18 cellular contexts compared by ENCODE assay signal in the genomic region with DNA sequence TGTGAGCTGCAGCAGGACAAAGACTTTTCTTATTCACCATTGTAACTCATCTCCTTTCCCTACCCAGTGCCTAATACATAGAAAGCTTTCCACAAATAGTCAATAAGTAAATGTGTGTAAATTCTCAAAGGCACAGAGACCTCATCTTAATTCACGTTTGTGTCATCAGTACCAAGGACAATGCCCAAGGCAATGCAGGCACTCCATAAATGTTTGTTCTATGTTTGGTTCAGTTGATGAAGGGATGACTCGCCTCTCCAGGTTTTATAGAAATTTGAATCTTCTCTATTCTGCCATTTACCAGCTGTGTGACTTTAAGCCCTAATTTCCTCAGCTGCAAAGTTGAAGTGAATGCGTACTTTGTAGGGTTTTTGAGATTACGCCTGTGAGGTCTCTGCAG. TPM values are rescaled to one million over a fixed set of nuclear protein-coding genes. Genes with fewer than 3 reads are reported as not detected.
DNase-seq lines count a peak whose midpoint lies in the region; ATAC-seq and TF ChIP-seq lines count a peak whose summit lies in the region.
"Had no signal": no experiment of that assay in that cellular context is flagged by ENCODE, and none has a peak within 500 bp of the region (broad histone marks: within the 10 kb centered on the region; RNA-seq: fewer than 3 reads in every experiment).

No MANE protein-coding gene starts in this region.

- DNase-seq in Calu3 = no peak
- peak; percentile 45 for DNase-seq in PC-3
- DNase-seq in activated CD4-positive, alpha-beta memory T cell treated with anti-CD3 and anti-CD28 coated beads, Interleukin-2, amount 10 ng/mL, durations not matched to agents 7 days and 5 days = no peak
- DNase-seq in NCI-H1436 (lab: John Stamatoyannopoulos, UW) = no peak
- no peak for DNase-seq in mucosa of gallbladder (ENCODE audit: low spot score)
- DNase-seq: C1 segment of cervical spinal cord; CD8-positive, alpha-beta memory T cell; DMS79; NCI-H1417; NCI-H187; NCI-H2107; NCI-H446 treated with DMSO at 0.1 percent for 48 hours; NCI-H526 treated with DMSO at 0.1 percent for 48 hours; SHP77 had no signal

- peak overlapping the region in 1 of 11 experiments; percentile 5; a peak in 1 of 22 replicates for H3K9ac ChIP-seq in BLaER1 treated with 17β-estradiol and CSF1 and Interleukin-3, amounts not matched to agents 10 nM and 100 nM
- H3K9ac ChIP-seq in PC-3 (ENCODE audit: low read length) = no peak overlapping the region
- H3K9ac ChIP-seq in parathyroid adenoma = no peak overlapping the region
- H3K9ac ChIP-seq: KMS-11 had no signal

- no TSS peak for BruUV-seq in Calu3 (replicated peaks; lab: Mats Ljungman, UMichigan)
- BruUV-seq in PC-3 (replicated peaks; lab: Mats Ljungman, UMichigan) = no TSS peak

- TF ChIP-seq CTCF in Calu3 (IDR thresholded peaks at IDR 0.05; ENCODE audit: unreplicated experiment) = no peak
- TF ChIP-seq CTCF in PC-3 (conservative IDR thresholded peaks at IDR 0.05; ENCODE audit: low read depth, low read length) = no peak
- TF ChIP-seq CTCF in parathyroid adenoma (IDR thresholded peaks at IDR 0.05) = no peak

- H3K4me1 ChIP-seq in BLaER1 treated with 17β-estradiol and CSF1 and Interleukin-3, amounts not matched to agents 10 nM and 100 nM = peaks cover 0 to 38% (median 17%) of the 10 kb centered on the region in 10 experiments; a peak in 15 of 20 replicates
- H3K4me1 ChIP-seq in PC-3 (ENCODE audit: insufficient read depth, low read length) = no peaks in the 10 kb centered on the region; the same call in 1 of the 2 replicates
- H3K4me1 ChIP-seq in parathyroid adenoma = peaks cover 7% of the 10 kb centered on the region

- H3K27ac Mint-ChIP-seq in Calu3 (ENCODE audit: unreplicated experiment) = peak overlapping the region; percentile 98
- H3K27ac Mint-ChIP-seq in activated CD4-positive, alpha-beta memory T cell treated with anti-CD3 and anti-CD28 coated beads, Interleukin-2, amount 10 ng/mL, durations not matched to agents 7 days and 5 days = no peak overlapping the region
- H3K27ac Mint-ChIP-seq: CD8-positive, alpha-beta memory T cell had no signal

- peaks cover 59% of the 10 kb centered on the region for H3K36me3 Mint-ChIP-seq in Calu3 (ENCODE audit: insufficient read depth, unreplicated experiment)
- no peaks in the 10 kb centered on the region for H3K36me3 Mint-ChIP-seq in activated CD4-positive, alpha-beta memory T cell treated with anti-CD3 and anti-CD28 coated beads, Interleukin-2, amount 10 ng/mL, durations not matched to agents 7 days and 5 days (ENCODE audit: low read depth)

- intact Hi-C loops in Calu3 (cut with micrococcal nuclease; ENCODE audit: unreplicated experiment) = no loop called here
- intact Hi-C loops in PC-3 (cut with micrococcal nuclease) = no loop called here

- CTCF ChIA-PET in Calu3 (lab: Charles Lee) = interaction anchor here (1.6 kb wide), 1 partner anchor 38 kb away, joined by 5 read pairs; no protein-coding TSS in a partner anchor
- CTCF ChIA-PET in PC-3 (lab: Charles Lee) = no interaction called here
- CTCF ChIA-PET in activated CD4-positive, alpha-beta memory T cell treated with anti-CD3 and anti-CD28 coated beads, Interleukin-2, amount 10 ng/mL, durations not matched to agents 7 days and 5 days (lab: Charles Lee) = interaction anchor here (1.7 kb wide), 1 partner anchor 15 kb away, joined by 6 read pairs; no protein-coding TSS in a partner anchor

- H3K27me3 ChIP-seq in BLaER1 treated with 17β-estradiol and CSF1 and Interleukin-3, amounts not matched to agents 10 nM and 100 nM = no peaks in the 10 kb centered on the region
- no peaks in the 10 kb centered on the region for H3K27me3 ChIP-seq in PC-3 (ENCODE audit: low read length)
- H3K27me3 ChIP-seq in parathyroid adenoma (ENCODE audit: control insufficient read depth, insufficient read depth, low read length) = no peaks in the 10 kb centered on the region

- peaks cover 69% of the 10 kb centered on the region for H3K4me1 Mint-ChIP-seq in Calu3 (ENCODE audit: low read depth, unreplicated experiment)
- H3K4me1 Mint-ChIP-seq in activated CD4-positive, alpha-beta memory T cell treated with anti-CD3 and anti-CD28 coated beads, Interleukin-2, amount 10 ng/mL, durations not matched to agents 7 days and 5 days = peaks cover 8% of the 10 kb centered on the region

- H2AFZ ChIP-seq in PC-3 (ENCODE audit: low read length) (no peak overlapping the region), parathyroid adenoma (peak overlapping the region; percentile 27)

- H3K79me2 ChIP-seq in PC-3 (ENCODE audit: low read length) = no peaks in the 10 kb centered on the region
- no peaks in the 10 kb centered on the region for H3K79me2 ChIP-seq in parathyroid adenoma

- no peaks in the 10 kb centered on the region for H4K20me1 ChIP-seq in BLaER1 treated with 17β-estradiol and CSF1 and Interleukin-3, amounts not matched to agents 10 nM and 100 nM
- no peaks in the 10 kb centered on the region for H4K20me1 ChIP-seq in PC-3 (ENCODE audit: low read length)

- H3K4me3 Mint-ChIP-seq in Calu3 (ENCODE audit: low read depth, unreplicated experiment) = peak overlapping the region; percentile 7
- H3K4me3 Mint-ChIP-seq in activated CD4-positive, alpha-beta memory T cell treated with anti-CD3 and anti-CD28 coated beads, Interleukin-2, amount 10 ng/mL, durations not matched to agents 7 days and 5 days = no peak overlapping the region
- H3K4me3 Mint-ChIP-seq: CD8-positive, alpha-beta memory T cell had no signal

- H3K4me3 ChIP-seq in BLaER1 treated with 17β-estradiol and CSF1 and Interleukin-3, amounts not matched to agents 10 nM and 100 nM = no peak overlapping the region
- no peak overlapping the region for H3K4me3 ChIP-seq in PC-3 (ENCODE audit: low read length)
- no peak overlapping the region for H3K4me3 ChIP-seq in parathyroid adenoma (ENCODE audit: low read depth, low read length)

- peak overlapping the region in 5 of 11 experiments; percentile 29 to 75 (median 43); a peak in 9 of 22 replicates for H3K4me2 ChIP-seq in BLaER1 treated with 17β-estradiol and CSF1 and Interleukin-3, amounts not matched to agents 10 nM and 100 nM
- no peak overlapping the region for H3K4me2 ChIP-seq in PC-3 (ENCODE audit: low read length)
- H3K4me2 ChIP-seq in parathyroid adenoma (ENCODE audit: low read length) = no peak overlapping the region
- H3K4me2 ChIP-seq: KMS-11 had no signal

- peak; percentile 88 for ATAC-seq in PC-3

- no peaks in the 10 kb centered on the region for H3F3A ChIP-seq in PC-3 (ENCODE audit: low read length, unreplicated experiment)

- H3K27ac ChIP-seq in BLaER1 treated with 17β-estradiol and CSF1 and Interleukin-3, amounts not matched to agents 10 nM and 100 nM = peak overlapping the region in 10 of 11 experiments; percentile 52 to 84 (median 76); a peak in 18 of 22 replicates
- H3K27ac ChIP-seq in PC-3 (ENCODE audit: low read length) (no peak overlapping the region), parathyroid adenoma (peak overlapping the region; percentile 18)
- H3K27ac ChIP-seq: KMS-11 had no signal

- no peaks in the 10 kb centered on the region for H3K36me3 ChIP-seq in BLaER1 treated with 17β-estradiol and CSF1 and Interleukin-3, amounts not matched to agents 10 nM and 100 nM
- no peaks in the 10 kb centered on the region for H3K36me3 ChIP-seq in PC-3 (ENCODE audit: low read depth, low read length)
- H3K36me3 ChIP-seq in parathyroid adenoma (ENCODE audit: control insufficient read depth, insufficient read depth, low read length) = no peaks in the 10 kb centered on the region

- H3K9me3 ChIP-seq in BLaER1 treated with 17β-estradiol and CSF1 and Interleukin-3, amounts not matched to agents 10 nM and 100 nM (replicated peaks in 1 of 11) = peaks cover 7 to 23% (median 12%) of the 10 kb centered on the region in 11 experiments; a peak in 19 of 22 replicates
- H3K9me3 ChIP-seq in PC-3 (ENCODE audit: low read length) (no peaks in the 10 kb centered on the region), parathyroid adenoma (ENCODE audit: control insufficient read depth, low read length) (no peaks in the 10 kb centered on the region)

- H3K27me3 Mint-ChIP-seq in Calu3 (ENCODE audit: unreplicated experiment) = no peaks in the 10 kb centered on the region
- H3K27me3 Mint-ChIP-seq in activated CD4-positive, alpha-beta memory T cell treated with anti-CD3 and anti-CD28 coated beads, Interleukin-2, amount 10 ng/mL, durations not matched to agents 7 days and 5 days = peaks cover 68% of the 10 kb centered on the region

- H3K9me2 ChIP-seq in PC-3 (replicated peaks; ENCODE audit: low read length) = no peaks in the 10 kb centered on the region

- POLR2A ChIA-PET in PC-3 (lab: Charles Lee; ENCODE audit: unreplicated experiment) = no interaction called here
- POLR2A ChIA-PET in activated CD4-positive, alpha-beta memory T cell treated with anti-CD3 and anti-CD28 coated beads, Interleukin-2, amount 10 ng/mL, durations not matched to agents 7 days and 5 days (lab: Charles Lee) = interaction anchor here (1.1 kb wide), 1 partner anchor 11 kb away, joined by 4 read pairs; no protein-coding TSS in a partner anchor

- H3K9me3 Mint-ChIP-seq in Calu3 (ENCODE audit: low read depth, unreplicated experiment) = no peaks in the 10 kb centered on the region
- no peaks in the 10 kb centered on the region for H3K9me3 Mint-ChIP-seq in activated CD4-positive, alpha-beta memory T cell treated with anti-CD3 and anti-CD28 coated beads, Interleukin-2, amount 10 ng/mL, durations not matched to agents 7 days and 5 days
- H3K9me3 Mint-ChIP-seq: CD8-positive, alpha-beta memory T cell had no signal

RNA-seq across cellular contexts. Expression of a gene that starts 2.1 kb away (rescaled TPM):
- total RNA-seq in Calu3 (2022) (35.9 and 51.2 TPM in 2 replicates), PC-3 (2014; rRNA removed) (not detected in 2 replicates), mucosa of gallbladder (102 TPM)
- total RNA-seq in activated CD4-positive, alpha-beta memory T cell treated with anti-CD3 and anti-CD28 coated beads, Interleukin-2, amount 10 ng/mL, durations not matched to agents 7 days and 5 days = not detected
- total RNA-seq: CD8-positive, alpha-beta memory T cell; HT-29 had no signal

RNA-seq across cellular contexts. Expression of a gene that starts 13.5 kb away (rescaled TPM):
- total RNA-seq in Calu3 (2022) (50.6 and 67.6 TPM in 2 replicates), PC-3 (2014; rRNA removed) (32.9 and 36.3 TPM in 2 replicates), mucosa of gallbladder (12.1 TPM)
- total RNA-seq in activated CD4-positive, alpha-beta memory T cell treated with anti-CD3 and anti-CD28 coated beads, Interleukin-2, amount 10 ng/mL, durations not matched to agents 7 days and 5 days = 10 to 100 TPM; 20.8 to 21.5 TPM

Comparison
In these comparisons a context has a peak if more than half of its experiments do, and no peak if none do; other contexts are left out.
1. RNA of a gene that starts 2.1 kb away (total RNA-seq): 102 TPM in mucosa of gallbladder (single experiment) and 35.9 to 51.2 TPM in Calu3; not detected in PC-3 and not detected in activated CD4-positive, alpha-beta memory T cell treated with anti-CD3 and anti-CD28 coated beads, Interleukin-2, amount 10 ng/mL, durations not matched to agents 7 days and 5 days; every median in the first group is over 10 times any median in the second.